Comparison of ENCODE assay signal across 1 cellular context in the genomic region with DNA sequence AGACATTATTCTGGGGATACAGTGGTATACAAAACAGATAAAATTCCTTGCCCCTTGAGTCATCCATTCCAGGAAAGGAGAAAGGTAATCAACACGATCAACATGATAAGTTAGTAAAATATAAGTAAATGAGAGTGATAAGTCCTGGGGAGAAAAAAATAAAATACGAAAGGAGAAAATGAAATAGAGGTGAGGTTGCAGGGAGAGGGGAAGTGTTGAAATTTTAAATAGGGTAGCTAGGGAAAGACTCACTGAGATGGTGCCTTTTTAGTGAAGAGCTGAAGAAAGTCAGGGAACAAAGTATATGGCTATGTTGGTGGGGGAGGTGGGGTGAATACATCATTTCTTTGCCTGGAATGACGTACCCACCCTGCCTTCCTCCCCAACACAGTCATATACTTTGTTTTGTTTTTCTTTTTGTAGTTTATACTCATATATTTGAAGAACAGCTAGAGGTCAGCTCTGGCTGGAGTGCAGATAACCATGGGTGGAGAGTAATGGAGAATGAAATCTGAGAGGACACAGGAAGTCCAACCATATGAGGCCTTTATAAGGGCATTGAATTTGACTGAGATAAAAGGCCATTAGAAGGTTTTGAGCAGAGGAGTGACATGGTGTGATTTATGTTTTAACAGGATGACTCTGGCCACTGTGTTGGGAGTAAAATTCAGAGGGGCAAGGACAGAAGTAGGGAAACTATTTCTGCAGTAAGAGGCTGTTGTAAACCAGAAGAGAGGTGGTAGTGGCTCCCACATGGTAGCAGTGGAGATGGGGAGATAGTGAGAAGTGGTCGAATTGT.
A peak's percentile ranks its signal among the peaks of the same experiment; 100 is the strongest.
TF ChIP-seq lines count a peak whose summit lies in the region.

No MANE protein-coding gene starts in this region.

TF ChIP-seq in K562, 482 proteins besides CTCF, POLR2A, EP300 and RAD21 (continued from another document and continues in another):
- TF ChIP-seq ZBTB8A (IDR thresholded peaks at IDR 0.05; ENCODE audit: partially characterized antibody): no peak
- TF ChIP-seq XRCC5 (IDR thresholded peaks at IDR 0.05; ENCODE audit: low read depth, low read length): no peak
- TF ChIP-seq ZNF707 (CRISPR knock-in tag; conservative IDR thresholded peaks at IDR 0.05): no peak
- no peak for TF ChIP-seq ZNF655 (CRISPR knock-in tag; IDR thresholded peaks at IDR 0.05)
- TF ChIP-seq ZNF354B (CRISPR knock-in tag; IDR thresholded peaks at IDR 0.05): no peak
- TF ChIP-seq TGIF2 (CRISPR knock-in tag; IDR thresholded peaks at IDR 0.05): no peak
- TF ChIP-seq ZFPM2 (CRISPR knock-in tag; IDR thresholded peaks at IDR 0.05): no peak
- TF ChIP-seq GTF2B (IDR thresholded peaks at IDR 0.05; ENCODE audit: extremely low read depth, insufficient read length): no peak
- no peak for TF ChIP-seq PHF20 (IDR thresholded peaks at IDR 0.05; ENCODE audit: partially characterized antibody)
- no peak for TF ChIP-seq L3MBTL2 (IDR thresholded peaks at IDR 0.05)
- no peak for TF ChIP-seq ZNF431 (CRISPR knock-in tag; IDR thresholded peaks at IDR 0.05)
- TF ChIP-seq, protein P1, sequence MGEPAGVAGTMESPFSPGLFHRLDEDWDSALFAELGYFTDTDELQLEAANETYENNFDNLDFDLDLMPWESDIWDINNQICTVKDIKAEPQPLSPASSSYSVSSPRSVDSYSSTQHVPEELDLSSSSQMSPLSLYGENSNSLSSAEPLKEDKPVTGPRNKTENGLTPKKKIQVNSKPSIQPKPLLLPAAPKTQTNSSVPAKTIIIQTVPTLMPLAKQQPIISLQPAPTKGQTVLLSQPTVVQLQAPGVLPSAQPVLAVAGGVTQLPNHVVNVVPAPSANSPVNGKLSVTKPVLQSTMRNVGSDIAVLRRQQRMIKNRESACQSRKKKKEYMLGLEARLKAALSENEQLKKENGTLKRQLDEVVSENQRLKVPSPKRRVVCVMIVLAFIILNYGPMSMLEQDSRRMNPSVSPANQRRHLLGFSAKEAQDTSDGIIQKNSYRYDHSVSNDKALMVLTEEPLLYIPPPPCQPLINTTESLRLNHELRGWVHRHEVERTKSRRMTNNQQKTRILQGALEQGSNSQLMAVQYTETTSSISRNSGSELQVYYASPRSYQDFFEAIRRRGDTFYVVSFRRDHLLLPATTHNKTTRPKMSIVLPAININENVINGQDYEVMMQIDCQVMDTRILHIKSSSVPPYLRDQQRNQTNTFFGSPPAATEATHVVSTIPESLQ (CRISPR knock-in tag; IDR thresholded peaks at IDR 0.05): no peak
- TF ChIP-seq RCOR1 (IDR thresholded peaks at IDR 0.05; ENCODE audit: borderline replicate concordance in 1 of 2, low read depth in 2 of 2, low read length in 2 of 2): peak; percentile 69 to 92; a peak in 3 of 4 replicates
- TF ChIP-seq ZC3H8 (IDR thresholded peaks at IDR 0.05): no peak
- TF ChIP-seq HIVEP1 (CRISPR knock-in tag; IDR thresholded peaks at IDR 0.05): no peak
- no peak for TF ChIP-seq ZNF696 (CRISPR knock-in tag; conservative IDR thresholded peaks at IDR 0.05)
- no peak for TF ChIP-seq MEF2A (IDR thresholded peaks at IDR 0.05; ENCODE audit: control insufficient read depth, low read depth, low read length)
- TF ChIP-seq, protein P2, sequence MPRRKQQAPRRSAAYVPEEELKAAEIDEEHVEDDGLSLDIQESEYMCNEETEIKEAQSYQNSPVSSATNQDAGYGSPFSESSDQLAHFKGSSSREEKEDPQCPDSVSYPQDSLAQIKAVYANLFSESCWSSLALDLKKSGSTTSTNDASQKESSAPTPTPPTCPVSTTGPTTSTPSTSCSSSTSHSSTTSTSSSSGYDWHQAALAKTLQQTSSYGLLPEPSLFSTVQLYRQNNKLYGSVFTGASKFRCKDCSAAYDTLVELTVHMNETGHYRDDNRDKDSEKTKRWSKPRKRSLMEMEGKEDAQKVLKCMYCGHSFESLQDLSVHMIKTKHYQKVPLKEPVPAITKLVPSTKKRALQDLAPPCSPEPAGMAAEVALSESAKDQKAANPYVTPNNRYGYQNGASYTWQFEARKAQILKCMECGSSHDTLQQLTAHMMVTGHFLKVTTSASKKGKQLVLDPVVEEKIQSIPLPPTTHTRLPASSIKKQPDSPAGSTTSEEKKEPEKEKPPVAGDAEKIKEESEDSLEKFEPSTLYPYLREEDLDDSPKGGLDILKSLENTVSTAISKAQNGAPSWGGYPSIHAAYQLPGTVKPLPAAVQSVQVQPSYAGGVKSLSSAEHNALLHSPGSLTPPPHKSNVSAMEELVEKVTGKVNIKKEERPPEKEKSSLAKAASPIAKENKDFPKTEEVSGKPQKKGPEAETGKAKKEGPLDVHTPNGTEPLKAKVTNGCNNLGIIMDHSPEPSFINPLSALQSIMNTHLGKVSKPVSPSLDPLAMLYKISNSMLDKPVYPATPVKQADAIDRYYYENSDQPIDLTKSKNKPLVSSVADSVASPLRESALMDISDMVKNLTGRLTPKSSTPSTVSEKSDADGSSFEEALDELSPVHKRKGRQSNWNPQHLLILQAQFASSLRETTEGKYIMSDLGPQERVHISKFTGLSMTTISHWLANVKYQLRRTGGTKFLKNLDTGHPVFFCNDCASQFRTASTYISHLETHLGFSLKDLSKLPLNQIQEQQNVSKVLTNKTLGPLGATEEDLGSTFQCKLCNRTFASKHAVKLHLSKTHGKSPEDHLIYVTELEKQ (CRISPR knock-in tag; IDR thresholded peaks at IDR 0.05): no peak
- TF ChIP-seq DIDO1 (tag; IDR thresholded peaks at IDR 0.05; ENCODE audit: low read depth): no peak
- TF ChIP-seq CHD2 (IDR thresholded peaks at IDR 0.05; ENCODE audit: low read depth, low read length): no peak
- TF ChIP-seq ZFP30 (CRISPR knock-in tag; IDR thresholded peaks at IDR 0.05; ENCODE audit: borderline replicate concordance): no peak
- no peak for TF ChIP-seq MYNN (IDR thresholded peaks at IDR 0.05)
- TF ChIP-seq MYNN (CRISPR knock-in tag; IDR thresholded peaks at IDR 0.05): no peak
- TF ChIP-seq TFAM (CRISPR knock-in tag; conservative IDR thresholded peaks at IDR 0.05): no peak
- TF ChIP-seq RBM39 (optimal IDR thresholded peaks at IDR 0.05; ENCODE audit: low read depth, low read length): no peak
- TF ChIP-seq SIX5 (IDR thresholded peaks at IDR 0.05; ENCODE audit: borderline replicate concordance in 1 of 2, insufficient read depth in 1 of 2, low read depth in 1 of 2, low read length in 2 of 2): no peak
- peak; percentile 57; the same call in 1 of the 2 replicates for TF ChIP-seq ZNF24 (IDR thresholded peaks at IDR 0.05)
- no peak for TF ChIP-seq HNRNPK (IDR thresholded peaks at IDR 0.05; ENCODE audit: low read depth, low read length, poor library complexity, severe bottlenecking)
- TF ChIP-seq HMGXB4 (CRISPR knock-in tag; IDR thresholded peaks at IDR 0.05): no peak
- peak in 1 of 2 experiments; percentile 23 for TF ChIP-seq AFF1 (IDR thresholded peaks at IDR 0.05; ENCODE audit: low read depth in 1 of 2, partially characterized antibody in 2 of 2)
- TF ChIP-seq NCOA1 (IDR thresholded peaks at IDR 0.05; ENCODE audit: low read depth): peak; percentile 66
- TF ChIP-seq, protein P3, sequence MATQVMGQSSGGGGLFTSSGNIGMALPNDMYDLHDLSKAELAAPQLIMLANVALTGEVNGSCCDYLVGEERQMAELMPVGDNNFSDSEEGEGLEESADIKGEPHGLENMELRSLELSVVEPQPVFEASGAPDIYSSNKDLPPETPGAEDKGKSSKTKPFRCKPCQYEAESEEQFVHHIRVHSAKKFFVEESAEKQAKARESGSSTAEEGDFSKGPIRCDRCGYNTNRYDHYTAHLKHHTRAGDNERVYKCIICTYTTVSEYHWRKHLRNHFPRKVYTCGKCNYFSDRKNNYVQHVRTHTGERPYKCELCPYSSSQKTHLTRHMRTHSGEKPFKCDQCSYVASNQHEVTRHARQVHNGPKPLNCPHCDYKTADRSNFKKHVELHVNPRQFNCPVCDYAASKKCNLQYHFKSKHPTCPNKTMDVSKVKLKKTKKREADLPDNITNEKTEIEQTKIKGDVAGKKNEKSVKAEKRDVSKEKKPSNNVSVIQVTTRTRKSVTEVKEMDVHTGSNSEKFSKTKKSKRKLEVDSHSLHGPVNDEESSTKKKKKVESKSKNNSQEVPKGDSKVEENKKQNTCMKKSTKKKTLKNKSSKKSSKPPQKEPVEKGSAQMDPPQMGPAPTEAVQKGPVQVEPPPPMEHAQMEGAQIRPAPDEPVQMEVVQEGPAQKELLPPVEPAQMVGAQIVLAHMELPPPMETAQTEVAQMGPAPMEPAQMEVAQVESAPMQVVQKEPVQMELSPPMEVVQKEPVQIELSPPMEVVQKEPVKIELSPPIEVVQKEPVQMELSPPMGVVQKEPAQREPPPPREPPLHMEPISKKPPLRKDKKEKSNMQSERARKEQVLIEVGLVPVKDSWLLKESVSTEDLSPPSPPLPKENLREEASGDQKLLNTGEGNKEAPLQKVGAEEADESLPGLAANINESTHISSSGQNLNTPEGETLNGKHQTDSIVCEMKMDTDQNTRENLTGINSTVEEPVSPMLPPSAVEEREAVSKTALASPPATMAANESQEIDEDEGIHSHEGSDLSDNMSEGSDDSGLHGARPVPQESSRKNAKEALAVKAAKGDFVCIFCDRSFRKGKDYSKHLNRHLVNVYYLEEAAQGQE (CRISPR knock-in tag; IDR thresholded peaks at IDR 0.05; ENCODE audit: low read depth): no peak
- TF ChIP-seq SMARCA5 (IDR thresholded peaks at IDR 0.05): no peak
- TF ChIP-seq SMC3 (conservative IDR thresholded peaks at IDR 0.05; ENCODE audit: insufficient read depth, low read depth, low read length): no peak
- TF ChIP-seq HDAC1 (IDR thresholded peaks at IDR 0.05): peak in 1 of 2 experiments; percentile 63; a peak in 2 of 4 replicates
- TF ChIP-seq BRD9 (IDR thresholded peaks at IDR 0.05; ENCODE audit: low read depth, partially characterized antibody): no peak
- TF ChIP-seq ARHGAP35 (IDR thresholded peaks at IDR 0.05; ENCODE audit: partially characterized antibody): no peak
- TF ChIP-seq ARID1B (IDR thresholded peaks at IDR 0.05): peak; percentile 77
- no peak for TF ChIP-seq ZNF263 (CRISPR knock-in tag; IDR thresholded peaks at IDR 0.05; ENCODE audit: borderline replicate concordance)
- no peak for TF ChIP-seq TCFL5 (CRISPR knock-in tag; conservative IDR thresholded peaks at IDR 0.05)
- TF ChIP-seq ZNF3 (CRISPR knock-in tag; IDR thresholded peaks at IDR 0.05): 0 out of 2 replicates have a peak, but pooled peaks have one; percentile 35
- TF ChIP-seq ZNF253 (CRISPR knock-in tag; conservative IDR thresholded peaks at IDR 0.05): no peak
- no peak for TF ChIP-seq CBX1 (IDR thresholded peaks at IDR 0.05; ENCODE audit: low read depth)
- no peak for TF ChIP-seq CREBBP (IDR thresholded peaks at IDR 0.05; ENCODE audit: low read depth, low read length)
